26 cellular contexts compared by ENCODE assay signal in genomic region chr13:55563267-55563666, GRCh38.
"Had no signal": no experiment of that assay in that cellular context is flagged by ENCODE, and none has a peak within 500 bp of the region (broad histone marks: within the 10 kb centered on the region; RNA-seq: fewer than 3 reads in every experiment).

No MANE protein-coding gene starts in this region.

- H3K27me3 ChIP-seq: colonic mucosa, esophagus squamous epithelium, gastrocnemius medialis, heart right ventricle, left lung had no signal

- H3K9me3 ChIP-seq: colonic mucosa, esophagus squamous epithelium, gastrocnemius medialis, left lung, lower lobe of right lung had no signal

- H3K4me1 ChIP-seq: colonic mucosa, esophagus squamous epithelium, gastrocnemius medialis, heart right ventricle, left lung, lower lobe of right lung had no signal

- H3K9me3 Mint-ChIP-seq: dendritic cell treated with granulocyte-macrophage colony-stimulating factor and Interleukin-4, amounts not matched to agents 40 ng/mL and 50 ng/mL, for 4 days; endodermal cell had no signal

- H3K27me3 Mint-ChIP-seq: dendritic cell treated with granulocyte-macrophage colony-stimulating factor and Interleukin-4, amounts not matched to agents 40 ng/mL and 50 ng/mL, for 4 days; effector memory CD8-positive, alpha-beta T cell had no signal

- H3K36me3 ChIP-seq: colonic mucosa, esophagus squamous epithelium, gastrocnemius medialis, heart right ventricle, left lung, lower lobe of right lung had no signal

- H3K27ac Mint-ChIP-seq: dendritic cell treated with granulocyte-macrophage colony-stimulating factor and Interleukin-4, amounts not matched to agents 40 ng/mL and 50 ng/mL, for 4 days; effector memory CD8-positive, alpha-beta T cell; endodermal cell had no signal

- FAIRE-seq: endometrium, islet of Langerhans, keratinocyte had no signal

- H3K4me3 ChIP-seq: colonic mucosa, esophagus squamous epithelium, gastrocnemius medialis, heart right ventricle, left lung, lower lobe of right lung, mucosa of descending colon had no signal

- H3K27ac ChIP-seq: colonic mucosa, epithelial cell of prostate, esophagus squamous epithelium, gastrocnemius medialis, heart right ventricle, left lung, lower lobe of right lung had no signal

- H3K4me3 Mint-ChIP-seq: dendritic cell treated with granulocyte-macrophage colony-stimulating factor and Interleukin-4, amounts not matched to agents 40 ng/mL and 50 ng/mL, for 4 days; effector memory CD8-positive, alpha-beta T cell; endodermal cell had no signal

- DNase-seq: colonic mucosa; cortex of kidney; effector CD8-positive, alpha-beta T cell; effector memory CD8-positive, alpha-beta T cell; erythroblast; esophagus squamous epithelium; foreskin fibroblast; foreskin melanocyte; gastrocnemius medialis; glutamatergic neuron; heart right ventricle; hippocampal formation; left cardiac atrium; left lung; left ventricle myocardium superior; lower lobe of right lung; mesenchymal stem cell; midbrain; mucosa of descending colon had no signal

- ATAC-seq: effector memory CD8-positive, alpha-beta T cell; esophagus mucosa; gastrocnemius medialis; heart right ventricle; left cardiac atrium; left lung; left ventricle myocardium superior; lower lobe of right lung; mucosa of descending colon had no signal
